1 cellular context compared by ENCODE assay signal in genomic region chr11:82945682-82946081, GRCh38.
TF ChIP-seq lines count a peak whose summit lies in the region.

No MANE protein-coding gene starts in this region.

TF ChIP-seq in HepG2, 621 proteins besides CTCF, POLR2A, EP300 and RAD21 (continued from another document and continues in another):
- TF ChIP-seq, protein P1, sequence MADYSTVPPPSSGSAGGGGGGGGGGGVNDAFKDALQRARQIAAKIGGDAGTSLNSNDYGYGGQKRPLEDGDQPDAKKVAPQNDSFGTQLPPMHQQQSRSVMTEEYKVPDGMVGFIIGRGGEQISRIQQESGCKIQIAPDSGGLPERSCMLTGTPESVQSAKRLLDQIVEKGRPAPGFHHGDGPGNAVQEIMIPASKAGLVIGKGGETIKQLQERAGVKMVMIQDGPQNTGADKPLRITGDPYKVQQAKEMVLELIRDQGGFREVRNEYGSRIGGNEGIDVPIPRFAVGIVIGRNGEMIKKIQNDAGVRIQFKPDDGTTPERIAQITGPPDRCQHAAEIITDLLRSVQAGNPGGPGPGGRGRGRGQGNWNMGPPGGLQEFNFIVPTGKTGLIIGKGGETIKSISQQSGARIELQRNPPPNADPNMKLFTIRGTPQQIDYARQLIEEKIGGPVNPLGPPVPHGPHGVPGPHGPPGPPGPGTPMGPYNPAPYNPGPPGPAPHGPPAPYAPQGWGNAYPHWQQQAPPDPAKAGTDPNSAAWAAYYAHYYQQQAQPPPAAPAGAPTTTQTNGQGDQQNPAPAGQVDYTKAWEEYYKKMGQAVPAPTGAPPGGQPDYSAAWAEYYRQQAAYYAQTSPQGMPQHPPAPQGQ (CRISPR knock-in tag; IDR thresholded peaks at IDR 0.05; ENCODE audit: borderline replicate concordance): no peak
- no peak for TF ChIP-seq ZNF446 (CRISPR knock-in tag; IDR thresholded peaks at IDR 0.05)
- 0 out of 2 replicates have a peak, but pooled peaks have one; percentile 66 for TF ChIP-seq WIZ (CRISPR knock-in tag; IDR thresholded peaks at IDR 0.05)
- TF ChIP-seq SOX6 (IDR thresholded peaks at IDR 0.05): no peak
- peak; percentile 25; the same call in 1 of the 2 replicates for TF ChIP-seq SOX6 (CRISPR knock-in tag; IDR thresholded peaks at IDR 0.05)
- TF ChIP-seq SIN3A (IDR thresholded peaks at IDR 0.05; ENCODE audit: borderline replicate concordance, low read depth, low read length): no peak
- TF ChIP-seq ZNF605 (CRISPR knock-in tag; IDR thresholded peaks at IDR 0.05): no peak
- TF ChIP-seq ZFP37 (CRISPR knock-in tag; IDR thresholded peaks at IDR 0.05; ENCODE audit: borderline replicate concordance): no peak
- no peak for TF ChIP-seq AKAP8 (CRISPR knock-in tag; IDR thresholded peaks at IDR 0.05)
- peak; percentile 55 for TF ChIP-seq PAXIP1 (CRISPR knock-in tag; conservative IDR thresholded peaks at IDR 0.05)
- peak; percentile 16; the same call in 1 of the 2 replicates for TF ChIP-seq YEATS4 (CRISPR knock-in tag; IDR thresholded peaks at IDR 0.05; ENCODE audit: borderline replicate concordance)
- no peak for TF ChIP-seq ZNF780A (CRISPR knock-in tag; IDR thresholded peaks at IDR 0.05)
- TF ChIP-seq ZFX (CRISPR knock-in tag; IDR thresholded peaks at IDR 0.05; ENCODE audit: low read depth): no peak
- TF ChIP-seq ARID5B (CRISPR knock-in tag; IDR thresholded peaks at IDR 0.05): no peak
- TF ChIP-seq, protein P2, sequence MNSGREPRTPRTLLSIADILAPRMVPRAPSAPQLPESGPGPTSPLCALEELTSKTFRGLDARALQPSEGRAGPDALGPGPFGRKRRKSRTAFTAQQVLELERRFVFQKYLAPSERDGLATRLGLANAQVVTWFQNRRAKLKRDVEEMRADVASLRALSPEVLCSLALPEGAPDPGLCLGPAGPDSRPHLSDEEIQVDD (CRISPR knock-in tag; IDR thresholded peaks at IDR 0.05; ENCODE audit: borderline replicate concordance): no peak
- TF ChIP-seq FLYWCH1 (CRISPR knock-in tag; IDR thresholded peaks at IDR 0.05): no peak
- no peak for TF ChIP-seq SP2 (CRISPR knock-in tag; IDR thresholded peaks at IDR 0.05)
- TF ChIP-seq IRF1 (CRISPR knock-in tag; IDR thresholded peaks at IDR 0.05; ENCODE audit: low read depth): no peak
- peak; percentile 26; the same call in 1 of the 2 replicates for TF ChIP-seq HHEX (CRISPR knock-in tag; IDR thresholded peaks at IDR 0.05)
- no peak for TF ChIP-seq CENPX (CRISPR knock-in tag; IDR thresholded peaks at IDR 0.05)
- TF ChIP-seq RBM22 (optimal IDR thresholded peaks at IDR 0.05; ENCODE audit: low read length): no peak
- TF ChIP-seq TEAD3 (CRISPR knock-in tag; optimal IDR thresholded peaks at IDR 0.05; ENCODE audit: borderline replicate concordance): peak; percentile 51
- TF ChIP-seq ETV5 (CRISPR knock-in tag; IDR thresholded peaks at IDR 0.05; ENCODE audit: borderline replicate concordance): no peak
- 0 out of 2 replicates have a peak, but pooled peaks have one; percentile 26 for TF ChIP-seq RXRA (CRISPR knock-in tag; IDR thresholded peaks at IDR 0.05)
- peak; percentile 62; the same call in 1 of the 2 replicates for TF ChIP-seq HNRNPL (IDR thresholded peaks at IDR 0.05; ENCODE audit: low read depth, low read length)
- TF ChIP-seq KDM5B (CRISPR knock-in tag; IDR thresholded peaks at IDR 0.05; ENCODE audit: borderline replicate concordance): peak; percentile 22; the same call in 1 of the 2 replicates
- TF ChIP-seq ZBTB3 (CRISPR knock-in tag; IDR thresholded peaks at IDR 0.05; ENCODE audit: borderline replicate concordance, low read depth): no peak
- TF ChIP-seq, protein P3, sequence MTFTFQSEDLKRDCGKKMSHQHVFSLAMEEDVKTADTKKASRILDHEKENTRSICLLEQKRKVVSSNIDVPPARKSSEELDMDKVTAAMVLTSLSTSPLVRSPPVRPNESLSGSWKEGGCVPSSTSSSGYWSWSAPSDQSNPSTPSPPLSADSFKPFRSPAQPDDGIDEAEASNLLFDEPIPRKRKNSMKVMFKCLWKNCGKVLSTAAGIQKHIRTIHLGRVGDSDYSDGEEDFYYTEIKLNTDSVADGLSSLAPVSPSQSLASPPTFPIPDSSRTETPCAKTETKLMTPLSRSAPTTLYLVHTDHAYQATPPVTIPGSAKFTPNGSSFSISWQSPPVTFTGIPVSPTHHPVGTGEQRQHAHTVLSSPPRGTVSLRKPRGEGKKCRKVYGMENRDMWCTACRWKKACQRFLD (CRISPR knock-in tag; IDR thresholded peaks at IDR 0.05; ENCODE audit: borderline replicate concordance): no peak
- TF ChIP-seq HMGA1 (CRISPR knock-in tag; conservative IDR thresholded peaks at IDR 0.05): no peak
- TF ChIP-seq ZNF513 (CRISPR knock-in tag; conservative IDR thresholded peaks at IDR 0.05): no peak
- no peak for TF ChIP-seq ZNF883 (CRISPR knock-in tag; IDR thresholded peaks at IDR 0.05; ENCODE audit: not compliant biosample characterization)
- no peak for TF ChIP-seq CENPBD1 (CRISPR knock-in tag; IDR thresholded peaks at IDR 0.05; ENCODE audit: borderline replicate concordance, low read depth)
- no peak for TF ChIP-seq CC2D1A (CRISPR knock-in tag; IDR thresholded peaks at IDR 0.05)
- TF ChIP-seq ARHGAP35 (CRISPR knock-in tag; IDR thresholded peaks at IDR 0.05; ENCODE audit: borderline replicate concordance): no peak
- no peak for TF ChIP-seq ZNF691 (CRISPR knock-in tag; IDR thresholded peaks at IDR 0.05; ENCODE audit: borderline replicate concordance, low read depth)
- no peak for TF ChIP-seq NKX3-1 (CRISPR knock-in tag; IDR thresholded peaks at IDR 0.05)
- TF ChIP-seq, protein P4, sequence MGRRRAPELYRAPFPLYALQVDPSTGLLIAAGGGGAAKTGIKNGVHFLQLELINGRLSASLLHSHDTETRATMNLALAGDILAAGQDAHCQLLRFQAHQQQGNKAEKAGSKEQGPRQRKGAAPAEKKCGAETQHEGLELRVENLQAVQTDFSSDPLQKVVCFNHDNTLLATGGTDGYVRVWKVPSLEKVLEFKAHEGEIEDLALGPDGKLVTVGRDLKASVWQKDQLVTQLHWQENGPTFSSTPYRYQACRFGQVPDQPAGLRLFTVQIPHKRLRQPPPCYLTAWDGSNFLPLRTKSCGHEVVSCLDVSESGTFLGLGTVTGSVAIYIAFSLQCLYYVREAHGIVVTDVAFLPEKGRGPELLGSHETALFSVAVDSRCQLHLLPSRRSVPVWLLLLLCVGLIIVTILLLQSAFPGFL (CRISPR knock-in tag; IDR thresholded peaks at IDR 0.05): no peak
- TF ChIP-seq, protein P5, sequence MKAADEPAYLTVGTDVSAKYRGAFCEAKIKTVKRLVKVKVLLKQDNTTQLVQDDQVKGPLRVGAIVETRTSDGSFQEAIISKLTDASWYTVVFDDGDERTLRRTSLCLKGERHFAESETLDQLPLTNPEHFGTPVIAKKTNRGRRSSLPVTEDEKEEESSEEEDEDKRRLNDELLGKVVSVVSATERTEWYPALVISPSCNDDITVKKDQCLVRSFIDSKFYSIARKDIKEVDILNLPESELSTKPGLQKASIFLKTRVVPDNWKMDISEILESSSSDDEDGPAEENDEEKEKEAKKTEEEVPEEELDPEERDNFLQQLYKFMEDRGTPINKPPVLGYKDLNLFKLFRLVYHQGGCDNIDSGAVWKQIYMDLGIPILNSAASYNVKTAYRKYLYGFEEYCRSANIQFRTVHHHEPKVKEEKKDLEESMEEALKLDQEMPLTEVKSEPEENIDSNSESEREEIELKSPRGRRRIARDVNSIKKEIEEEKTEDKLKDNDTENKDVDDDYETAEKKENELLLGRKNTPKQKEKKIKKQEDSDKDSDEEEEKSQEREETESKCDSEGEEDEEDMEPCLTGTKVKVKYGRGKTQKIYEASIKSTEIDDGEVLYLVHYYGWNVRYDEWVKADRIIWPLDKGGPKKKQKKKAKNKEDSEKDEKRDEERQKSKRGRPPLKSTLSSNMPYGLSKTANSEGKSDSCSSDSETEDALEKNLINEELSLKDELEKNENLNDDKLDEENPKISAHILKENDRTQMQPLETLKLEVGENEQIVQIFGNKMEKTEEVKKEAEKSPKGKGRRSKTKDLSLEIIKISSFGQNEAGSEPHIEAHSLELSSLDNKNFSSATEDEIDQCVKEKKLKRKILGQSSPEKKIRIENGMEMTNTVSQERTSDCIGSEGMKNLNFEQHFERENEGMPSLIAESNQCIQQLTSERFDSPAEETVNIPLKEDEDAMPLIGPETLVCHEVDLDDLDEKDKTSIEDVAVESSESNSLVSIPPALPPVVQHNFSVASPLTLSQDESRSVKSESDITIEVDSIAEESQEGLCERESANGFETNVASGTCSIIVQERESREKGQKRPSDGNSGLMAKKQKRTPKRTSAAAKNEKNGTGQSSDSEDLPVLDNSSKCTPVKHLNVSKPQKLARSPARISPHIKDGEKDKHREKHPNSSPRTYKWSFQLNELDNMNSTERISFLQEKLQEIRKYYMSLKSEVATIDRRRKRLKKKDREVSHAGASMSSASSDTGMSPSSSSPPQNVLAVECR (CRISPR knock-in tag; IDR thresholded peaks at IDR 0.05; ENCODE audit: borderline replicate concordance): peak; percentile 37; the same call in 1 of the 2 replicates
